ENCODE assay signal across 13 cellular contexts in genomic region chr3:27479816-27480543, GRCh38. TPM values are rescaled to one million over a fixed set of nuclear protein-coding genes. Genes with fewer than 3 reads are reported as not detected.
DNase-seq lines count a peak whose midpoint lies in the region; ATAC-seq, FAIRE-seq and TF ChIP-seq lines count a peak whose summit lies in the region.
"Had no signal": no experiment of that assay in that cellular context is flagged by ENCODE, and none has a peak within 500 bp of the region (broad histone marks: within the 10 kb centered on the region; RNA-seq: fewer than 3 reads in every experiment).

No MANE protein-coding gene starts in this region.

- no peak for ATAC-seq in activated naive CD8-positive, alpha-beta T cell treated with anti-CD3 and anti-CD28 coated beads, Interleukin-2, amount 50 U/mL, for 24 hours
- no peak for ATAC-seq in GM21619 (IDR thresholded peaks at IDR 0.05; ENCODE audit: unreplicated experiment)

- WGBS in sigmoid colon, 2 donors = 73 to 89% methylated on average over 2 of the region's 2 CpGs

- DNase-seq in SIG-M5 treated with dmso at 0.1 percent for 504 hours (lab: John Stamatoyannopoulos, UW; ENCODE audit: unreplicated experiment) (peak; percentile 68), SIG-M5 (lab: John Stamatoyannopoulos, UW) (no peak), NOMO-1 treated with DMSO at 0.1 percent for 48 hours (lab: John Stamatoyannopoulos, UW; ENCODE audit: unreplicated experiment) (peak; percentile 87), nephron progenitor cell (no peak), sigmoid colon (no peak), GM19239 (ENCODE audit: insufficient read length, low spot score) (no peak)
- DNase-seq in activated naive CD8-positive, alpha-beta T cell treated with anti-CD3 and anti-CD28 coated beads, Interleukin-2, amount 50 U/mL, for 24 hours = no peak
- DNase-seq: effector CD4-positive, alpha-beta T cell; NCI-H2081; testis had no signal

- FAIRE-seq in GM19239 (lab: Jason Lieb, UNC) = no peak
- FAIRE-seq: A204.1 had no signal

- H3K4me3 ChIP-seq in sigmoid colon = no peak overlapping the region
- H3K4me3 ChIP-seq: SK-N-MC, testis had no signal

- H3K4me1 Mint-ChIP-seq in activated naive CD8-positive, alpha-beta T cell treated with anti-CD3 and anti-CD28 coated beads, Interleukin-2, amount 50 U/mL, for 24 hours = peaks cover 55% of the 10 kb centered on the region
- peaks cover 35% of the 10 kb centered on the region for H3K4me1 Mint-ChIP-seq in nephron progenitor cell

- no peaks in the 10 kb centered on the region for H3K36me3 ChIP-seq in sigmoid colon

- intact Hi-C loops in sigmoid colon (cut with DNase I) = loop anchor here (5.0 to 10.0 kb wide), 4 partner anchors 87 to 1685 kb away; partner anchors contain the start of gene OXSM

- peaks cover 0 to 63% (median 49%) of the 10 kb centered on the region in 4 donors for H3K4me1 ChIP-seq in sigmoid colon

- H3K9me3 ChIP-seq in sigmoid colon = no peaks in the 10 kb centered on the region
- H3K9me3 ChIP-seq: testis had no signal

- H3K27me3 Mint-ChIP-seq in activated naive CD8-positive, alpha-beta T cell treated with anti-CD3 and anti-CD28 coated beads, Interleukin-2, amount 50 U/mL, for 24 hours = no peaks in the 10 kb centered on the region
- H3K27me3 Mint-ChIP-seq in nephron progenitor cell (ENCODE audit: low read depth, poor library complexity) = no peaks in the 10 kb centered on the region

- peaks cover 13% of the 10 kb centered on the region for H3K9me3 Mint-ChIP-seq in activated naive CD8-positive, alpha-beta T cell treated with anti-CD3 and anti-CD28 coated beads, Interleukin-2, amount 50 U/mL, for 24 hours
- H3K9me3 Mint-ChIP-seq in nephron progenitor cell = peaks cover 36% of the 10 kb centered on the region

- peak overlapping the region in 1 of 4 donors; percentile 30 for H3K27ac ChIP-seq in sigmoid colon
- H3K27ac ChIP-seq: SK-N-MC, testis had no signal

- H3K4me3 Mint-ChIP-seq in activated naive CD8-positive, alpha-beta T cell treated with anti-CD3 and anti-CD28 coated beads, Interleukin-2, amount 50 U/mL, for 24 hours = peak overlapping the region; percentile 41
- no peak overlapping the region for H3K4me3 Mint-ChIP-seq in nephron progenitor cell

- H3K36me3 Mint-ChIP-seq in activated naive CD8-positive, alpha-beta T cell treated with anti-CD3 and anti-CD28 coated beads, Interleukin-2, amount 50 U/mL, for 24 hours (ENCODE audit: low read depth) = peaks cover 47% of the 10 kb centered on the region
- H3K36me3 Mint-ChIP-seq in nephron progenitor cell (ENCODE audit: low read depth) = peaks cover 66% of the 10 kb centered on the region

- peak overlapping the region; percentile 57 for H3K27ac Mint-ChIP-seq in activated naive CD8-positive, alpha-beta T cell treated with anti-CD3 and anti-CD28 coated beads, Interleukin-2, amount 50 U/mL, for 24 hours
- H3K27ac Mint-ChIP-seq in nephron progenitor cell = peak overlapping the region; percentile 25

- TF ChIP-seq EP300 in sigmoid colon (IDR thresholded peaks at IDR 0.05) = no peak

- no peak for TF ChIP-seq POLR2A in sigmoid colon (IDR thresholded peaks at IDR 0.05)

- TF ChIP-seq CTCF in nephron progenitor cell (IDR thresholded peaks at IDR 0.05) (no peak), sigmoid colon (IDR thresholded peaks at IDR 0.05) (no peak)

- no peaks in the 10 kb centered on the region for H3K27me3 ChIP-seq in sigmoid colon
- H3K27me3 ChIP-seq: testis had no signal

RNA-seq across cellular contexts. Expression of gene SLC4A7, which starts 4.2 kb away (rescaled TPM):
- 10 to 100 TPM; 63.8 to 91.0 (median 75.1) TPM for total RNA-seq in sigmoid colon
- 1 to 10 TPM; 1.6 to 6.3 (median 2.4) TPM for polyA plus RNA-seq in sigmoid colon

Comparison
In these comparisons a context has a peak if more than half of its experiments do, and no peak if none do; other contexts are left out.
1. DNase-seq: peak in SIG-M5 treated with dmso at 0.1 percent for 504 hours (single experiment) and NOMO-1 treated with DMSO at 0.1 percent for 48 hours (single experiment); none in SIG-M5 (single experiment), activated naive CD8-positive, alpha-beta T cell treated with anti-CD3 and anti-CD28 coated beads, Interleukin-2, amount 50 U/mL, for 24 hours (single experiment), nephron progenitor cell (single experiment), sigmoid colon (single experiment) and GM19239 (single experiment).